1 cellular context compared by ENCODE assay signal in genomic region chr1:245888809-245889208, GRCh38.
TF ChIP-seq lines count a peak whose summit lies in the region.

No MANE protein-coding gene starts in this region.

TF ChIP-seq in GM23338, 12 proteins besides CTCF, POLR2A, EP300 and RAD21 (continued from another document):
- TF ChIP-seq REST (IDR thresholded peaks at IDR 0.05; ENCODE audit: unreplicated experiment): no peak
TF ChIP-seq in GM23338: peak in this region for 0.
